In the genomic region with DNA sequence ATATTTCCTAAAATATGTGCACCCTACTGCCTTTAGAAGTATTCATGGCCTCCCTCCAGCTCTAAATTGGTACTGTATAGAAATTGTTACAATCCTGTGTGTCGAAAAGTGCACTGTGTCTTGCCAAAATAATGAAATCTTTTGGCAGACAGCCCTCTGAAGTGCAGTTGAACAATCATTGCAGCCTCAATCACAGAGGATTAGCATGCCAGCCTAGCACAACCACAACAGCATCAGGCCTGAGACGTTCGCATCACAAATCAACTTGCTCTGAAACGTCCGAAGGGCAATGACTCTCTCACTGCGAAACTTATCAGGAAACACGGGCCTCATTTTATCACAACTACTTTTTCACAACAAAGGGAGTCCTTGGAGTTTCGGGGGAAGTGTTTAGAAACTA, we compare ENCODE assay signal across 26 cellular contexts.
DNase-seq lines count a peak whose midpoint lies in the region; ATAC-seq, FAIRE-seq and TF ChIP-seq lines count a peak whose summit lies in the region.
"Had no signal": no experiment of that assay in that cellular context is flagged by ENCODE, and none has a peak within 500 bp of the region (broad histone marks: within the 10 kb centered on the region; RNA-seq: fewer than 3 reads in every experiment).

No MANE protein-coding gene starts in this region.

- CTCF ChIA-PET in PC-3 (lab: Charles Lee): no interaction called here

- no TSS peak for BruUV-seq in PC-3 (replicated peaks; lab: Mats Ljungman, UMichigan)

- in situ Hi-C loops in GM13976 (cut with MboI; ENCODE audit: low sequenced_read_pairs, unreplicated experiment): no loop called here

- H3K9ac ChIP-seq in HUES64 (ENCODE audit: low read depth, low read length) (no peak overlapping the region), PC-3 (ENCODE audit: low read length) (no peak overlapping the region)
- H3K9ac ChIP-seq: SK-N-SH had no signal

- no peak overlapping the region for H3K4me3 Mint-ChIP-seq in neural crest cell
- H3K4me3 Mint-ChIP-seq: CD4-positive, CD25-positive, alpha-beta regulatory T cell; natural killer cell had no signal

- 59% methylated on average over 6 of the region's 8 CpGs for WGBS in HUES64

- peaks cover 5% of the 10 kb centered on the region for H3K9me3 Mint-ChIP-seq in neural crest cell

- DNase-seq in GM12891 (ENCODE audit: insufficient read length, low spot score) (no peak), astrocyte of the hippocampus (ENCODE audit: low read depth, low spot score) (peak; percentile 61), neural crest cell (ENCODE audit: low read depth, low spot score) (no peak), GM13976 (ENCODE audit: low spot score) (no peak), PC-3 (no peak)
- DNase-seq in activated CD4-positive, alpha-beta T cell treated with anti-CD3 and anti-CD28 coated beads, Interleukin-2, amount 50 U/mL, for 4 hours: no peak
- DNase-seq: activated CD4-positive, alpha-beta T cell treated with anti-CD3 and anti-CD28 coated beads, Interleukin-2, amount 50 U/mL, for 1 hour; CD4-positive, CD25-positive, alpha-beta regulatory T cell; GOT3; head of caudate nucleus; KG1; midbrain; natural killer cell; NCI-H187; NCI-H526 treated with DMSO at 0.1 percent for 48 hours; ovary; SK-N-SH; stimulated activated CD4-positive, alpha-beta T cell treated with anti-CD3 and anti-CD28 coated beads, Interleukin-4, amount 100 ng/mL, for 4 hours; stimulated activated naive CD4-positive, alpha-beta T cell had no signal

- peaks cover 14% of the 10 kb centered on the region for H3K36me3 Mint-ChIP-seq in neural crest cell (ENCODE audit: low read depth)
- H3K36me3 Mint-ChIP-seq: activated naive CD4-positive, alpha-beta T cell treated with anti-CD3 and anti-CD28 coated beads, Interleukin-2, amount 50 U/mL, for 72 hours; CD4-positive, CD25-positive, alpha-beta regulatory T cell; natural killer cell had no signal

- intact Hi-C loops in PC-3 (cut with micrococcal nuclease): no loop called here

- peak; percentile 9 for FAIRE-seq in GM12891 (lab: Jason Lieb, UNC)
- FAIRE-seq: D721Med, GM18507 had no signal

- H3K4me3 ChIP-seq in HUES64 (ENCODE audit: low read length): no peak overlapping the region
- no peak overlapping the region for H3K4me3 ChIP-seq in PC-3 (ENCODE audit: low read length)
- H3K4me3 ChIP-seq: ovary had no signal

- H3K27ac ChIP-seq in HUES64 (ENCODE audit: low read depth, low read length) (peak overlapping the region; percentile 18; the same call in 1 of the 2 replicates), PC-3 (ENCODE audit: low read length) (no peak overlapping the region)
- H3K27ac ChIP-seq: ovary, RWPE1, VCaP had no signal

- H4K20me1 ChIP-seq in PC-3 (ENCODE audit: low read length): no peaks in the 10 kb centered on the region

- no peak for ATAC-seq in PC-3
- ATAC-seq: activated naive CD4-positive, alpha-beta T cell treated with anti-CD3 and anti-CD28 coated beads, Interleukin-2, amount 50 U/mL, for 72 hours; natural killer cell; sciatic nerve had no signal

- H3K4me1 ChIP-seq in HUES64 (ENCODE audit: insufficient read depth, low read length): peaks cover 18% of the 10 kb centered on the region
- H3K4me1 ChIP-seq in PC-3 (ENCODE audit: insufficient read depth, low read length): peaks cover 14% of the 10 kb centered on the region

- H3K27ac Mint-ChIP-seq in neural crest cell (ENCODE audit: unreplicated experiment): peak overlapping the region; percentile 1
- H3K27ac Mint-ChIP-seq: activated naive CD4-positive, alpha-beta T cell treated with anti-CD3 and anti-CD28 coated beads, Interleukin-2, amount 50 U/mL, for 72 hours; CD4-positive, CD25-positive, alpha-beta regulatory T cell; natural killer cell had no signal

- H3K27me3 ChIP-seq in HUES64 (ENCODE audit: insufficient read depth, low read length) (no peaks in the 10 kb centered on the region), PC-3 (ENCODE audit: low read length) (no peaks in the 10 kb centered on the region)
- H3K27me3 ChIP-seq: ovary had no signal

- POLR2A ChIA-PET in PC-3 (lab: Charles Lee; ENCODE audit: unreplicated experiment): no interaction called here

- no peak overlapping the region for H2AFZ ChIP-seq in PC-3 (ENCODE audit: low read length)

- no peaks in the 10 kb centered on the region for H3K27me3 Mint-ChIP-seq in neural crest cell (ENCODE audit: low read depth)
- H3K27me3 Mint-ChIP-seq: CD4-positive, CD25-positive, alpha-beta regulatory T cell had no signal

- no peak for TF ChIP-seq CTCF in neural crest cell (conservative IDR thresholded peaks at IDR 0.05)
- no peak for TF ChIP-seq CTCF in GM13976 (IDR thresholded peaks at IDR 0.05; ENCODE audit: borderline replicate concordance, control extremely low read depth, extremely low read depth, insufficient read depth, missing control alignments)
- TF ChIP-seq CTCF in PC-3 (conservative IDR thresholded peaks at IDR 0.05; ENCODE audit: low read depth, low read length): no peak

- TF ChIP-seq POLR2A in GM12891 (IDR thresholded peaks at IDR 0.05; ENCODE audit: low read depth, low read length): no peak

- 0 out of 2 replicates have a peak, but pooled peaks cover 2% of the 10 kb centered on the region for H3K36me3 ChIP-seq in HUES64 (ENCODE audit: insufficient read depth, low read length)
- H3K36me3 ChIP-seq in PC-3 (ENCODE audit: low read depth, low read length): no peaks in the 10 kb centered on the region
- H3K36me3 ChIP-seq: ovary had no signal

- no peaks in the 10 kb centered on the region for H3F3A ChIP-seq in PC-3 (ENCODE audit: low read length, unreplicated experiment)

- H3K4me2 ChIP-seq in PC-3 (ENCODE audit: low read length): no peak overlapping the region
- H3K4me2 ChIP-seq: SK-N-SH had no signal

- H3K9me3 ChIP-seq in HUES64 (ENCODE audit: insufficient read depth, low read depth, low read length) (no peaks in the 10 kb centered on the region), PC-3 (ENCODE audit: low read length) (no peaks in the 10 kb centered on the region)
- H3K9me3 ChIP-seq: ovary, SK-N-SH had no signal

- H3K79me2 ChIP-seq in PC-3 (ENCODE audit: low read length): no peaks in the 10 kb centered on the region

- peaks cover 32% of the 10 kb centered on the region for H3K4me1 Mint-ChIP-seq in neural crest cell
- H3K4me1 Mint-ChIP-seq: CD4-positive, CD25-positive, alpha-beta regulatory T cell; natural killer cell had no signal

- 0 out of 2 replicates have a peak, but pooled peaks cover 5% of the 10 kb centered on the region for H3K9me2 ChIP-seq in PC-3 (replicated peaks; ENCODE audit: low read length)
- H3K9me2 ChIP-seq: SK-N-SH had no signal

TF ChIP-seq in GM12891, 5 proteins besides CTCF, POLR2A, EP300 and RAD21:
- no peak for TF ChIP-seq POU2F2 (IDR thresholded peaks at IDR 0.05; ENCODE audit: low read depth, low read length)
- no peak for TF ChIP-seq PAX5 (IDR thresholded peaks at IDR 0.05; ENCODE audit: insufficient read depth, low read length, severe bottlenecking)
- TF ChIP-seq SPI1 (IDR thresholded peaks at IDR 0.05; ENCODE audit: low read depth, low read length): no peak
- no peak for TF ChIP-seq POLR2AphosphoS5 (IDR thresholded peaks at IDR 0.05; ENCODE audit: low read depth, low read length)
- TF ChIP-seq TAF1 (IDR thresholded peaks at IDR 0.05; ENCODE audit: low read depth, low read length): no peak
TF ChIP-seq in GM12891: peak in this region for 0.
